20 cellular contexts compared by ENCODE assay signal in genomic region chr18:44630118-44630517, GRCh38.
"Had no signal": no experiment of that assay in that cellular context is flagged by ENCODE, and none has a peak within 500 bp of the region (broad histone marks: within the 10 kb centered on the region; RNA-seq: fewer than 3 reads in every experiment).

No MANE protein-coding gene starts in this region.

- H3K36me3 ChIP-seq: left ventricle myocardium inferior, lower lobe of right lung, spleen had no signal

- H3K9me3 Mint-ChIP-seq: memory B cell, nephron had no signal

- H3K79me2 ChIP-seq: hepatocyte had no signal

- H3K36me3 Mint-ChIP-seq: memory B cell, mesothelial cell of epicardium had no signal

- H3K4me2 ChIP-seq: hepatocyte had no signal

- H3K4me3 ChIP-seq: dorsolateral prefrontal cortex, hepatocyte, left ventricle myocardium inferior, lower lobe of right lung, spleen had no signal

- H3K27me3 ChIP-seq: hepatocyte, spleen had no signal

- H3K9me3 ChIP-seq: left ventricle myocardium inferior, lower lobe of right lung, spleen had no signal

- H3K4me1 Mint-ChIP-seq: memory B cell, mesothelial cell of epicardium had no signal

- H3K27ac Mint-ChIP-seq: memory B cell, mesothelial cell of epicardium, nephron had no signal

- FAIRE-seq: kidney had no signal

- H2AFZ ChIP-seq: hepatocyte had no signal

- H3K4me1 ChIP-seq: lower lobe of right lung, spleen had no signal

- ATAC-seq: left cardiac atrium, lower lobe of right lung, sciatic nerve had no signal

- H3K27me3 Mint-ChIP-seq: memory B cell had no signal

- H3K27ac ChIP-seq: dorsolateral prefrontal cortex, hepatocyte, left ventricle myocardium inferior, lower lobe of right lung, spleen had no signal

- H3K4me3 Mint-ChIP-seq: memory B cell, mesothelial cell of epicardium, nephron had no signal

- DNase-seq: cortex of kidney; dorsolateral prefrontal cortex; effector CD8-positive, alpha-beta T cell; foreskin melanocyte; head of caudate nucleus; kidney; left cardiac atrium; left ventricle myocardium inferior; lower lobe of right lung; posterior cingulate gyrus; spleen; stimulated activated CD4-positive, alpha-beta T cell treated with anti-CD3 and anti-CD28 coated beads, Interleukin-15, amount 100 ng/mL, for 24 hours; stimulated activated CD4-positive, alpha-beta T cell treated with anti-CD3 and anti-CD28 coated beads, Interleukin-1b, Interleukin-23, amount 100 ng/mL, for 48 hours; stimulated activated CD4-positive, alpha-beta T cell treated with anti-CD3 and anti-CD28 coated beads, Interleukin-4, amount 100 ng/mL, for 24 hours; stimulated activated naive CD4-positive, alpha-beta T cell treated with Interleukin-2 at 50 U/mL for 16 hours had no signal
